ENCODE assay signal across 9 cellular contexts in the genomic region with DNA sequence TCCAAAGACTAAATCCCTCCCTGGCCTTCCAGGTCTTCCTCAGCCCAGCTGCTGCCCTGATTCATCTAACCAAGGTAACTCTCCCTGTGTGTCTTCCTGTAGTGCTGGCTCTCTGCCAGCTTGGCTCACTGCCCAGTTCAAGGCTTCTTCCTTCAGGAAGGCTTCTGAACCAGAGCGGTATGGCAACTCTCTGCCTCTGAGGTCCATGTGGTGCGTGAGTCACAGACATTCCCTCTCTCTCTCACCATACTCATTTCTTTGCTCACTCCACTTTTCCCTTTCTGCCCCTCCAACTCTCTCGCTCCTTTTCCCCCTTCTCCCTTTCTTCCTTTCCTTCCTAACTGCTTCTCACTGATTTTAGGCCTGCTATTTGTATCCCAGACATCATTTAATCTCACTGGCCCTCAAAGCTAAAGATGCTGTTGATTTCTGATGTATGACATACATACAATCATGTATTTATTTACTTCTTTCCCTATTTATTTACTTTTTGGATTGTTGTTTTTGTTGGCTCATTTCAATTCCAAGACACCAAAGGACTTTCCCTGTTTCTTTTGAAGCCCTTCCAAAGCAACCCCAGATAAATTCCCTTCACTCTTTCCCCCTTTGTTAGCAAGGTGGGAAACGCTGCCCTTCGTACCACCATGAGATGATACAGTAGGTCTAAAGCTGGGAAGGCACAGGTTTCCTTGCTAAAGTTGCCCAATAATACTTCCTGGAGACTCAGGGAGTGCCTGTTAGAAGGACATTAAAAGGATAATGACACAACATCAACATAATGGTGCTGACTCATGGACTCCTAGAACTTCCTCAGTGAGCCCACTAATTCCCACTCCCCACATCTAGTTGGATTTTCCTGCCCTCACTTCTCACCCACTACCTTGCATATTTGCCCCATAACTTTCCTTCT. TPM values are rescaled to one million over a fixed set of nuclear protein-coding genes. Genes with fewer than 3 reads are reported as not detected.
DNase-seq lines count a peak whose midpoint lies in the region; ATAC-seq and TF ChIP-seq lines count a peak whose summit lies in the region.
"Had no signal": no experiment of that assay in that cellular context is flagged by ENCODE, and none has a peak within 500 bp of the region (broad histone marks: within the 10 kb centered on the region; RNA-seq: fewer than 3 reads in every experiment).

No MANE protein-coding gene starts in this region.

- H3K4me3 ChIP-seq in AG10803 (ENCODE audit: low read length) (no peak overlapping the region), mesenchymal stem cell (ENCODE audit: insufficient read depth in 1 of 2, low read depth in 1 of 2, low read length in 2 of 2) (peak overlapping the region in 1 of 2 experiments; percentile 14)
- H3K4me3 ChIP-seq: ascending aorta had no signal

- H3K36me3 Mint-ChIP-seq in HFFc6 (ENCODE audit: low read depth) (peaks cover 15% of the 10 kb centered on the region), progenitor cell of endocrine pancreas (ENCODE audit: insufficient read depth) (no peaks in the 10 kb centered on the region)

- H3K27ac ChIP-seq in mesenchymal stem cell (ENCODE audit: low read length, poor library complexity, severe bottlenecking), result peak overlapping the region; percentile 80
- H3K27ac ChIP-seq: ascending aorta had no signal

- H3K4me1 Mint-ChIP-seq in HFFc6 (ENCODE audit: low read depth), result no peaks in the 10 kb centered on the region
- H3K4me1 Mint-ChIP-seq in progenitor cell of endocrine pancreas (ENCODE audit: low read depth), result no peaks in the 10 kb centered on the region

- ATAC-seq in HG02884 (IDR thresholded peaks at IDR 0.05; ENCODE audit: unreplicated experiment), result no peak

- H2AFZ ChIP-seq in mesenchymal stem cell (ENCODE audit: low read depth, low read length), result no peak overlapping the region

- no peak overlapping the region for H3K4me2 ChIP-seq in mesenchymal stem cell (ENCODE audit: low read length, poor library complexity, severe bottlenecking)

- no peak overlapping the region for H3K23ac ChIP-seq in mesenchymal stem cell (ENCODE audit: low read length in 2 of 2)

- H3K27me3 ChIP-seq in mesenchymal stem cell (ENCODE audit: control insufficient read depth in 1 of 2, insufficient read depth in 1 of 2, low read length in 2 of 2), result no peaks in the 10 kb centered on the region
- H3K27me3 ChIP-seq: ascending aorta had no signal

- H2BK15ac ChIP-seq in mesenchymal stem cell (ENCODE audit: low read depth, poor library complexity, severe bottlenecking), result peak overlapping the region; percentile 44

- H3K14ac ChIP-seq in mesenchymal stem cell (ENCODE audit: low read length in 2 of 2), result no peak overlapping the region

- H4K91ac ChIP-seq in mesenchymal stem cell (ENCODE audit: low read length), result no peak overlapping the region

- H3K27me3 Mint-ChIP-seq in HFFc6 (ENCODE audit: insufficient read depth), result peaks cover 2% of the 10 kb centered on the region; the same call in 1 of the 2 replicates
- peaks cover 26% of the 10 kb centered on the region for H3K27me3 Mint-ChIP-seq in progenitor cell of endocrine pancreas

- H3K4me3 Mint-ChIP-seq in HFFc6, result no peak overlapping the region
- H3K4me3 Mint-ChIP-seq in progenitor cell of endocrine pancreas (ENCODE audit: low read depth), result no peak overlapping the region

- 45% methylated on average over 5 of the region's 5 CpGs for WGBS in mesenchymal stem cell

- no peaks in the 10 kb centered on the region for H3K9me3 ChIP-seq in mesenchymal stem cell (ENCODE audit: control insufficient read depth, low read length)
- H3K9me3 ChIP-seq: ascending aorta had no signal

- peak overlapping the region in 1 of 2 experiments; percentile 48 for H3K18ac ChIP-seq in mesenchymal stem cell (ENCODE audit: low read depth in 1 of 2, low read length in 2 of 2)

- H3K36me3 ChIP-seq in mesenchymal stem cell (ENCODE audit: control insufficient read depth in 1 of 2, insufficient read depth in 2 of 2, low read depth in 1 of 2, low read length in 2 of 2), result no peaks in the 10 kb centered on the region
- H3K36me3 ChIP-seq: ascending aorta had no signal

- peak; percentile 96 for DNase-seq in AG10803 (ENCODE audit: low read depth)
- peak; percentile 96 for DNase-seq in HFFc6
- DNase-seq in NCI-H748 (lab: John Stamatoyannopoulos, UW; ENCODE audit: unreplicated experiment), result peak; percentile 97
- DNase-seq in central memory CD4-positive, alpha-beta T cell, result peak; percentile 33
- peak; percentile 95 for DNase-seq in mesenchymal stem cell
- DNase-seq in superior temporal gyrus (ENCODE audit: extremely low spot score), result no peak
- no peak for DNase-seq in progenitor cell of endocrine pancreas (ENCODE audit: low spot score, unreplicated experiment)

- H3K4me1 ChIP-seq in mesenchymal stem cell (ENCODE audit: control insufficient read depth, insufficient read depth, low read depth, low read length), result peaks cover 10% of the 10 kb centered on the region
- H3K4me1 ChIP-seq: ascending aorta had no signal

- no peaks in the 10 kb centered on the region for H3K79me1 ChIP-seq in mesenchymal stem cell (replicated peaks; ENCODE audit: low read length, poor library complexity, severe bottlenecking)

- TF ChIP-seq CTCF in AG10803 (conservative IDR thresholded peaks at IDR 0.05; ENCODE audit: low read length) (no peak), HFFc6 (IDR thresholded peaks at IDR 0.05) (no peak), progenitor cell of endocrine pancreas (IDR thresholded peaks at IDR 0.05; ENCODE audit: unreplicated experiment) (no peak)

- H2BK12ac ChIP-seq in mesenchymal stem cell (ENCODE audit: low read length in 2 of 2), result peak overlapping the region; percentile 47 to 56

- H3K9ac ChIP-seq in mesenchymal stem cell (ENCODE audit: low read length), result peak overlapping the region; percentile 72

- H2AK5ac ChIP-seq in mesenchymal stem cell (ENCODE audit: low read length, severe bottlenecking), result peak overlapping the region; percentile 93

- H4K8ac ChIP-seq in mesenchymal stem cell (ENCODE audit: low read length), result peak overlapping the region; percentile 43

- no peak overlapping the region for H2BK120ac ChIP-seq in mesenchymal stem cell (ENCODE audit: low read depth, low read length)

- peak overlapping the region in 1 of 2 experiments; percentile 55 for H3K4ac ChIP-seq in mesenchymal stem cell (ENCODE audit: low read depth in 1 of 2, low read length in 2 of 2)

- H3K9me3 Mint-ChIP-seq in HFFc6, result no peaks in the 10 kb centered on the region
- H3K9me3 Mint-ChIP-seq in progenitor cell of endocrine pancreas (ENCODE audit: low read depth), result no peaks in the 10 kb centered on the region

- H3K27ac Mint-ChIP-seq in HFFc6, result no peak overlapping the region
- H3K27ac Mint-ChIP-seq in progenitor cell of endocrine pancreas, result no peak overlapping the region

- H2BK5ac ChIP-seq in mesenchymal stem cell (ENCODE audit: low read depth, low read length, poor library complexity, severe bottlenecking), result no peak overlapping the region

RNA-seq across cellular contexts. Expression of gene CFAP45, which starts 17.8 kb away (rescaled TPM):
- 1 to 10 TPM in 4 of 6 experiments, under 1 TPM in 2; 0.94 to 2.5 (median 1.2) TPM for total RNA-seq in HFFc6 (2021; fragmentation: NEBNext Ultra II Directional; extraction: Animal tissue kit (Norgen Biotek cat#: 25700))
- 0.86 TPM for polyA plus RNA-seq in mesenchymal stem cell (2013, experiment 1 of 2)
- 0.71 TPM for polyA plus RNA-seq in mesenchymal stem cell (2013, experiment 2 of 2)
- total RNA-seq in progenitor cell of endocrine pancreas, result 0.74 and 1.0 TPM in 2 replicates
- total RNA-seq: ascending aorta had no signal

RNA-seq across cellular contexts. Expression of gene VSIG8, which starts 19.7 kb away (rescaled TPM):
- total RNA-seq in HFFc6 (2021; fragmentation: NEBNext Ultra II Directional; extraction: Animal tissue kit (Norgen Biotek cat#: 25700)), result not detected
- polyA plus RNA-seq in mesenchymal stem cell (2013, experiment 1 of 2), result not detected
- polyA plus RNA-seq in mesenchymal stem cell (2013, experiment 2 of 2), result not detected
- total RNA-seq in progenitor cell of endocrine pancreas, result 0.20 TPM in 1 of 2 replicates, not detected in the other
- total RNA-seq: ascending aorta had no signal

RNA-seq across cellular contexts. Expression of gene TAGLN2, which starts 43.1 kb away (rescaled TPM):
- 100 to 1,000 TPM; 560 to 914 (median 815) TPM for total RNA-seq in HFFc6 (2021; fragmentation: NEBNext Ultra II Directional; extraction: Animal tissue kit (Norgen Biotek cat#: 25700))
- polyA plus RNA-seq in mesenchymal stem cell (2013, experiment 1 of 2), result 328 TPM
- 330 TPM for polyA plus RNA-seq in mesenchymal stem cell (2013, experiment 2 of 2)
- total RNA-seq in progenitor cell of endocrine pancreas, result 153 and 159 TPM in 2 replicates

RNA-seq across cellular contexts. Expression of gene SLAMF8, which starts 55.5 kb away (rescaled TPM):
- total RNA-seq in HFFc6 (2021; fragmentation: NEBNext Ultra II Directional; extraction: Animal tissue kit (Norgen Biotek cat#: 25700)), result under 1 TPM; 0.09 to 0.99 (median 0.40) TPM
- polyA plus RNA-seq in mesenchymal stem cell (2013, experiment 1 of 2), result 0.03 TPM
- polyA plus RNA-seq in mesenchymal stem cell (2013, experiment 2 of 2), result not detected
- not detected in 2 replicates for total RNA-seq in progenitor cell of endocrine pancreas

Comparison
In these comparisons a context has a peak if more than half of its experiments do, and no peak if none do; other contexts are left out.
1. DNase-seq: peak in AG10803 (single experiment), HFFc6 (single experiment), NCI-H748 (single experiment), central memory CD4-positive, alpha-beta T cell (single experiment) and mesenchymal stem cell (single experiment); none in superior temporal gyrus (single experiment) and progenitor cell of endocrine pancreas (single experiment).